In genomic region chr7:158302274-158303070, GRCh38 we compare ENCODE assay signal across 13 cellular contexts.
"Had no signal": no experiment of that assay in that cellular context is flagged by ENCODE, and none has a peak within 500 bp of the region (broad histone marks: within the 10 kb centered on the region; RNA-seq: fewer than 3 reads in every experiment).

No MANE protein-coding gene starts in this region.

- H3K27ac ChIP-seq: gastrocnemius medialis, left lung, parathyroid adenoma, tibial artery, uterus had no signal

- H3K36me3 Mint-ChIP-seq: activated CD4-positive, alpha-beta memory T cell treated with anti-CD3 and anti-CD28 coated beads for 36 hours; activated naive CD4-positive, alpha-beta T cell treated with anti-CD3 and anti-CD28 coated beads, Interleukin-2, amount 50 U/mL, for 24 hours; stimulated activated effector memory CD8-positive, alpha-beta T cell treated with anti-CD3 and anti-CD28 coated beads, Interleukin-12 subunit alpha, Interleukin-12 subunit beta, amount 100 ng/mL, for 72 hours had no signal

- H3K36me3 ChIP-seq: gastrocnemius medialis, left lung, tibial artery, uterus had no signal

- H3K27ac Mint-ChIP-seq: activated CD4-positive, alpha-beta memory T cell treated with anti-CD3 and anti-CD28 coated beads for 36 hours; activated naive CD4-positive, alpha-beta T cell treated with anti-CD3 and anti-CD28 coated beads, Interleukin-2, amount 50 U/mL, for 24 hours; stimulated activated effector memory CD8-positive, alpha-beta T cell treated with anti-CD3 and anti-CD28 coated beads, Interleukin-12 subunit alpha, Interleukin-12 subunit beta, amount 100 ng/mL, for 72 hours had no signal

- H3K4me1 ChIP-seq: gastrocnemius medialis, left lung, parathyroid adenoma, tibial artery, uterus had no signal

- H3K27me3 ChIP-seq: gastrocnemius medialis, left lung, uterus had no signal

- H3K9ac ChIP-seq: parathyroid adenoma had no signal

- H3K4me3 Mint-ChIP-seq: activated CD4-positive, alpha-beta memory T cell treated with anti-CD3 and anti-CD28 coated beads for 36 hours; activated naive CD4-positive, alpha-beta T cell treated with anti-CD3 and anti-CD28 coated beads, Interleukin-2, amount 50 U/mL, for 24 hours; brain; stimulated activated effector memory CD8-positive, alpha-beta T cell treated with anti-CD3 and anti-CD28 coated beads, Interleukin-12 subunit alpha, Interleukin-12 subunit beta, amount 100 ng/mL, for 72 hours had no signal

- H3K4me3 ChIP-seq: gastrocnemius medialis, left lung, tibial artery, uterus had no signal

- DNase-seq: activated CD4-positive, alpha-beta memory T cell treated with anti-CD3 and anti-CD28 coated beads for 36 hours; activated CD4-positive, alpha-beta T cell treated with anti-CD3 and anti-CD28 coated beads for 1 hour; gastrocnemius medialis; left lung; mesenchymal stem cell; small intestine; T-helper 9 cell; tibial artery; uterus had no signal

- H3K4me1 Mint-ChIP-seq: activated naive CD4-positive, alpha-beta T cell treated with anti-CD3 and anti-CD28 coated beads, Interleukin-2, amount 50 U/mL, for 24 hours; stimulated activated effector memory CD8-positive, alpha-beta T cell treated with anti-CD3 and anti-CD28 coated beads, Interleukin-12 subunit alpha, Interleukin-12 subunit beta, amount 100 ng/mL, for 72 hours had no signal

- H3K9me3 ChIP-seq: gastrocnemius medialis, uterus had no signal

- ATAC-seq: gastrocnemius medialis; left lung; stimulated activated effector memory CD8-positive, alpha-beta T cell treated with anti-CD3 and anti-CD28 coated beads, Interleukin-12 subunit alpha, Interleukin-12 subunit beta, amount 100 ng/mL, for 72 hours had no signal
